22 cellular contexts compared by ENCODE assay signal in the genomic region with DNA sequence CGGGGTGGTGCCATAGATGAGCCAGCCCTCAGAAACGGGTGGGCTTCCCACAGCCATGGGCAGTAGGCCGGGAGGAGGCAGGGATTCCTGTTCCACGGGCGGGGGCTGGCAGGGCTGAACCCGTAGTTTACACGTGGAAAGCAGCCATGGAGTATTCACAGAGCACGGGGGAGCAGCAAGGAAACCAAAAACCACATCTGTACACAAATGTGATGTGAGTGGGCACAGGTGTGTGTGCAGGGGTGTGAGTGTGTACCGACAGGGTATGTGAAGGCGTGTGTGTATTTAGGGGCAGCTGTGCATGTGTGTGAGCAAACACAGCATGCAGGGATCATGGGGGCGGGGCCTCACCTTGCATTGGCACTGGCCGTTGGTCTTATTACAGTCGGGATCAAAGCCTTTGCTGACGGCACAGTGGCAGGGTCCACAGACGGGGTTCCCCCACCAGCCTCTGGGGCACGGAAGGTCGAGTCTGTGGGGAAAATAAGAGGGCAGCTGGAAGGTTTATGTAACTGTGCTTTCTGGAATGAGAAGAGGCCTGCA. TPM values are rescaled to one million over a fixed set of nuclear protein-coding genes. Genes with fewer than 3 reads are reported as not detected.
A peak's percentile ranks its signal among the peaks of the same experiment; 100 is the strongest.
DNase-seq lines count a peak whose midpoint lies in the region; ATAC-seq and TF ChIP-seq lines count a peak whose summit lies in the region.
"Had no signal": no experiment of that assay in that cellular context is flagged by ENCODE, and none has a peak within 500 bp of the region (broad histone marks: within the 10 kb centered on the region; RNA-seq: fewer than 3 reads in every experiment).

No MANE protein-coding gene starts in this region.

- no peak overlapping the region for H4K5ac ChIP-seq in H9 (ENCODE audit: insufficient read length, low read depth, low read length)

- no peaks in the 10 kb centered on the region for H3K27me3 ChIP-seq in CD8-positive, alpha-beta memory T cell (ENCODE audit: insufficient read depth, low read length, poor library complexity, severe bottlenecking)
- H3K27me3 ChIP-seq in H9 (ENCODE audit: insufficient read depth, low read length) (no peaks in the 10 kb centered on the region), Peyer's patch (no peaks in the 10 kb centered on the region)
- H3K27me3 ChIP-seq: BLaER1 treated with 17β-estradiol and CSF1 and Interleukin-3, amounts not matched to agents 10 nM and 100 nM had no signal

- peaks cover 7 to 9% (median 9%) of the 10 kb centered on the region in 3 donors for H3K4me1 Mint-ChIP-seq in CD8-positive, alpha-beta memory T cell
- H3K4me1 Mint-ChIP-seq in H9 (peaks cover 2 to 6% of the 10 kb centered on the region in 2 experiments; a peak in 3 of 4 replicates), T-helper 17 cell (peaks cover 5% of the 10 kb centered on the region), WTC11 (0 out of 2 replicates have a peak, but pooled peaks cover 3% of the 10 kb centered on the region)
- peaks cover 4% of the 10 kb centered on the region for H3K4me1 Mint-ChIP-seq in activated CD4-positive, alpha-beta T cell treated with anti-CD3 and anti-CD28 coated beads for 36 hours

- H3T11ph ChIP-seq in H9 (ENCODE audit: low read length) = no peak overlapping the region

- POLR2A ChIA-PET in CD8-positive, alpha-beta memory T cell (lab: Charles Lee) = no interaction called here
- POLR2A ChIA-PET in activated CD4-positive, alpha-beta T cell treated with anti-CD3 and anti-CD28 coated beads for 36 hours (lab: Charles Lee) = no interaction called here
- POLR2A ChIA-PET in WTC11 (lab: Charles Lee) = no interaction called here

- H4K20me1 ChIP-seq in H9 (ENCODE audit: control insufficient read depth, insufficient read depth, insufficient read length) = no peaks in the 10 kb centered on the region

- no peaks in the 10 kb centered on the region for H3K9me3 Mint-ChIP-seq in CD8-positive, alpha-beta memory T cell
- H3K9me3 Mint-ChIP-seq in H9 (no peaks in the 10 kb centered on the region), WTC11 (no peaks in the 10 kb centered on the region)
- no peaks in the 10 kb centered on the region for H3K9me3 Mint-ChIP-seq in activated CD4-positive, alpha-beta T cell treated with anti-CD3 and anti-CD28 coated beads for 36 hours (ENCODE audit: low read depth)
- H3K9me3 Mint-ChIP-seq: IgD-negative memory B cell had no signal

- no peak overlapping the region for H3K56ac ChIP-seq in H9 (ENCODE audit: insufficient read length, low read depth, low read length)

- ATAC-seq in T-helper 17 cell (peak; percentile 59), mucosa of descending colon (peak; percentile 60), WTC11 (no peak)
- no peak for ATAC-seq in activated CD4-positive, alpha-beta T cell treated with anti-CD3 and anti-CD28 coated beads for 36 hours

- H3K4ac ChIP-seq in H9 (ENCODE audit: low read depth, low read length) = no peak overlapping the region

- TF ChIP-seq POLR2A in Peyer's patch (IDR thresholded peaks at IDR 0.05) = no peak

- no peak overlapping the region for H3K4me3 ChIP-seq in CD8-positive, alpha-beta memory T cell (ENCODE audit: low read length)
- H3K4me3 ChIP-seq in mucosa of descending colon (no peak overlapping the region), Peyer's patch (no peak overlapping the region)
- H3K4me3 ChIP-seq: BLaER1 treated with 17β-estradiol and CSF1 and Interleukin-3, amounts not matched to agents 10 nM and 100 nM; HAP-1 had no signal

- no peak overlapping the region for H4K91ac ChIP-seq in H9 (ENCODE audit: insufficient read length, low read depth, low read length)

- no peak overlapping the region for H3K18ac ChIP-seq in H9 (ENCODE audit: insufficient read length, low read depth, low read length)

- peaks cover 3 to 12% of the 10 kb centered on the region in 2 donors for H3K27me3 Mint-ChIP-seq in CD8-positive, alpha-beta memory T cell
- no peaks in the 10 kb centered on the region for H3K27me3 Mint-ChIP-seq in H9 (ENCODE audit: low read depth)
- H3K27me3 Mint-ChIP-seq in T-helper 17 cell = peaks cover 6% of the 10 kb centered on the region
- no peaks in the 10 kb centered on the region for H3K27me3 Mint-ChIP-seq in activated CD4-positive, alpha-beta T cell treated with anti-CD3 and anti-CD28 coated beads for 36 hours
- H3K27me3 Mint-ChIP-seq in WTC11 (ENCODE audit: low read depth) = no peaks in the 10 kb centered on the region
- H3K27me3 Mint-ChIP-seq: IgD-negative memory B cell had no signal

- H3K27ac ChIP-seq in CD8-positive, alpha-beta memory T cell (ENCODE audit: low read depth, low read length) = no peak overlapping the region
- H3K27ac ChIP-seq in H9 (ENCODE audit: insufficient read length, low read depth, low read length) (no peak overlapping the region), Peyer's patch (no peak overlapping the region)
- H3K27ac ChIP-seq: BLaER1 treated with 17β-estradiol and CSF1 and Interleukin-3, amounts not matched to agents 10 nM and 100 nM had no signal

- H3K4me3 Mint-ChIP-seq in CD8-positive, alpha-beta memory T cell = peak overlapping the region in 4 of 7 donors; percentile 30 to 41 (median 36)
- no peak overlapping the region for H3K4me3 Mint-ChIP-seq in H9
- no peak overlapping the region for H3K4me3 Mint-ChIP-seq in T-helper 17 cell
- H3K4me3 Mint-ChIP-seq in activated CD4-positive, alpha-beta T cell treated with anti-CD3 and anti-CD28 coated beads for 36 hours = no peak overlapping the region
- H3K4me3 Mint-ChIP-seq in WTC11 = no peak overlapping the region
- H3K4me3 Mint-ChIP-seq: IgD-negative memory B cell had no signal

- H3K4me2 ChIP-seq in H9 (ENCODE audit: insufficient read depth, insufficient read length, low read length) = no peak overlapping the region
- H3K4me2 ChIP-seq: BLaER1 treated with 17β-estradiol and CSF1 and Interleukin-3, amounts not matched to agents 10 nM and 100 nM; SK-N-SH had no signal

- CTCF ChIA-PET in CD8-positive, alpha-beta memory T cell (lab: Charles Lee) = interaction anchor here (2.9 kb wide), 1 partner anchor 26 kb away, joined by 11 read pairs; no protein-coding TSS in a partner anchor
- CTCF ChIA-PET in activated CD4-positive, alpha-beta T cell treated with anti-CD3 and anti-CD28 coated beads for 36 hours (lab: Charles Lee) = interaction anchor here (1.1 kb wide), 1 partner anchor 148 kb away, joined by 3 read pairs; no protein-coding TSS in a partner anchor
- CTCF ChIA-PET in WTC11 (lab: Charles Lee) = interaction anchor here (1.0 to 2.6 kb wide), 3 partner anchors 26 to 170 kb away, joined by 4 to 17 read pairs (median 6); no protein-coding TSS in a partner anchor

- H2BK20ac ChIP-seq in H9 (ENCODE audit: low read depth, low read length, poor library complexity, severe bottlenecking) = no peak overlapping the region

- no peak overlapping the region for H4K8ac ChIP-seq in H9 (replicated peaks; ENCODE audit: insufficient read length, low read depth, low read length)

- H3K23ac ChIP-seq in H9 (ENCODE audit: insufficient read length, low read depth, low read length) = no peak overlapping the region

- no peak overlapping the region for H2AFZ ChIP-seq in H9 (ENCODE audit: low read length)

- H3K4me1 ChIP-seq in CD8-positive, alpha-beta memory T cell (ENCODE audit: insufficient read depth, low read length) = peaks cover 7% of the 10 kb centered on the region
- H3K4me1 ChIP-seq in H9 (ENCODE audit: insufficient read depth, low read length) = no peaks in the 10 kb centered on the region
- no peaks in the 10 kb centered on the region for H3K4me1 ChIP-seq in mucosa of descending colon (ENCODE audit: low read depth)
- H3K4me1 ChIP-seq in Peyer's patch = no peaks in the 10 kb centered on the region
- H3K4me1 ChIP-seq: HAP-1 had no signal

- H3K9me3 ChIP-seq in CD8-positive, alpha-beta memory T cell (ENCODE audit: low read length) = no peaks in the 10 kb centered on the region
- no peaks in the 10 kb centered on the region for H3K9me3 ChIP-seq in H9 (ENCODE audit: control insufficient read depth, low read depth, low read length)
- no peaks in the 10 kb centered on the region for H3K9me3 ChIP-seq in T-helper 17 cell (ENCODE audit: control insufficient read depth, low read length, poor library complexity, severe bottlenecking)
- H3K9me3 ChIP-seq in mucosa of descending colon = no peaks in the 10 kb centered on the region
- H3K9me3 ChIP-seq in Peyer's patch = no peaks in the 10 kb centered on the region
- H3K9me3 ChIP-seq: BLaER1 treated with 17β-estradiol and CSF1 and Interleukin-3, amounts not matched to agents 10 nM and 100 nM; HAP-1; SK-N-SH had no signal

- no CpG with 5 or more reads among the region's 17 CpGs for WGBS in H9 (ENCODE audit: extremely low coverage, insufficient read length, low lambda C conversion rate)

- no peaks in the 10 kb centered on the region for H3K79me2 ChIP-seq in H9 (ENCODE audit: insufficient read depth, low read length)

- H3K23me2 ChIP-seq in H9 (ENCODE audit: insufficient read length, low read depth, low read length, poor library complexity, severe bottlenecking) = no peaks in the 10 kb centered on the region

- TF ChIP-seq CTCF in H9 (conservative IDR thresholded peaks at IDR 0.05) (no peak), mucosa of descending colon (IDR thresholded peaks at IDR 0.05) (no peak), WTC11 (IDR thresholded peaks at IDR 0.05) (no peak), Peyer's patch (IDR thresholded peaks at IDR 0.05) (no peak)

- no peaks in the 10 kb centered on the region for H3K36me3 Mint-ChIP-seq in CD8-positive, alpha-beta memory T cell
- H3K36me3 Mint-ChIP-seq in H9 (ENCODE audit: insufficient read depth in 1 of 3, low read depth in 3 of 3) (peaks cover 1 to 22% (median 10%) of the 10 kb centered on the region in 3 experiments; a peak in 4 of 7 replicates), T-helper 17 cell (ENCODE audit: low read depth) (no peaks in the 10 kb centered on the region), WTC11 (no peaks in the 10 kb centered on the region)
- H3K36me3 Mint-ChIP-seq in activated CD4-positive, alpha-beta T cell treated with anti-CD3 and anti-CD28 coated beads for 36 hours (ENCODE audit: low read depth) = no peaks in the 10 kb centered on the region
- H3K36me3 Mint-ChIP-seq: IgD-negative memory B cell had no signal

- intact Hi-C loops in mucosa of descending colon (cut with DNase I, micrococcal nuclease) = no loop called here
- intact Hi-C loops in activated CD4-positive, alpha-beta T cell treated with anti-CD3 and anti-CD28 coated beads for 36 hours (cut with DNase I, micrococcal nuclease) = no loop called here

- no peak overlapping the region for H3K14ac ChIP-seq in H9 (ENCODE audit: insufficient read depth, low read length)

- H2BK15ac ChIP-seq in H9 (ENCODE audit: low read depth, low read length) = no peak overlapping the region

- H2BK5ac ChIP-seq in H9 (ENCODE audit: insufficient read length, low read length) = no peak overlapping the region

- H2AK5ac ChIP-seq in H9 (ENCODE audit: insufficient read length, low read length) = no peak overlapping the region

- DNase-seq in CD8-positive, alpha-beta memory T cell = peak in 1 of 5 donors; percentile 25
- DNase-seq in H9 = no peak
- DNase-seq in T-helper 17 cell = no peak
- DNase-seq in mucosa of descending colon = peak in 1 of 3 donors; percentile 53
- no peak for DNase-seq in CD1c-positive myeloid dendritic cell (ENCODE audit: extremely low spot score)
- no peak for DNase-seq in activated CD4-positive, alpha-beta T cell treated with anti-CD3 and anti-CD28 coated beads for 36 hours
- no peak for DNase-seq in WTC11 (ENCODE audit: low spot score)
- DNase-seq in Peyer's patch = no peak
- DNase-seq: DMS 273 treated with DMSO at 0.1 percent for 48 hours; MM.1S; NCI-H1092; NCI-H146; NCI-H2081; NCI-H2171 treated with DMSO at 0.1 percent for 48 hours; NCI-H446; NCI-H526 treated with DMSO at 0.1 percent for 48 hours; NK-92 treated with Interleukin-12 subunit alpha and Interleukin-12 subunit beta, amount 100 ng/mL, for 24 hours; Right ventricle myocardium superior; SK-N-SH had no signal

- H3K27ac Mint-ChIP-seq in CD8-positive, alpha-beta memory T cell = peak overlapping the region in 2 of 8 donors; percentile 38 to 64
- H3K27ac Mint-ChIP-seq in H9 (peak overlapping the region in 2 of 3 experiments; percentile 13 to 80; a peak in 2 of 7 replicates), T-helper 17 cell (no peak overlapping the region), WTC11 (no peak overlapping the region)
- no peak overlapping the region for H3K27ac Mint-ChIP-seq in activated CD4-positive, alpha-beta T cell treated with anti-CD3 and anti-CD28 coated beads for 36 hours
- H3K27ac Mint-ChIP-seq: IgD-negative memory B cell had no signal

- H3K79me1 ChIP-seq in H9 (ENCODE audit: insufficient read depth, low read depth, low read length, poor library complexity, severe bottlenecking) = no peaks in the 10 kb centered on the region

- H3K9ac ChIP-seq in H9 (ENCODE audit: extremely low read depth, insufficient read length, low read length) = no peak overlapping the region
- H3K9ac ChIP-seq: BLaER1 treated with 17β-estradiol and CSF1 and Interleukin-3, amounts not matched to agents 10 nM and 100 nM; SK-N-SH had no signal

- no peak overlapping the region for H2BK120ac ChIP-seq in H9 (ENCODE audit: low read depth, low read length, poor library complexity, severe bottlenecking)

- H2BK12ac ChIP-seq in H9 (ENCODE audit: insufficient read length, low read depth, low read length) = no peak overlapping the region

- no peaks in the 10 kb centered on the region for H3K36me3 ChIP-seq in CD8-positive, alpha-beta memory T cell (ENCODE audit: insufficient read depth, low read length)
- H3K36me3 ChIP-seq in mucosa of descending colon (ENCODE audit: low read depth) (no peaks in the 10 kb centered on the region), Peyer's patch (no peaks in the 10 kb centered on the region)
- H3K36me3 ChIP-seq: HAP-1 had no signal

RNA-seq across cellular contexts. Expression of a gene that starts 58.3 kb away (rescaled TPM):
- 10 to 100 TPM; 68.9 to 69.5 TPM for total RNA-seq in CD8-positive, alpha-beta memory T cell
- polyA plus RNA-seq in CD8-positive, alpha-beta memory T cell = 13.3 TPM
- 82.5 and 86.3 TPM in 2 replicates for total RNA-seq in H9 (2021)
- total RNA-seq in T-helper 17 cell = 10 to 100 TPM; 47.5 to 54.8 TPM
- 10 to 100 TPM; 40.5 to 41.5 (median 41.2) TPM for total RNA-seq in mucosa of descending colon
- total RNA-seq in activated CD4-positive, alpha-beta T cell treated with anti-CD3 and anti-CD28 coated beads for 36 hours = 10 to 100 TPM; 61.4 to 75.3 TPM
- 62.4 to 103 TPM (median 64.6 TPM) in 3 replicates for total RNA-seq in WTC11 (2021)
- total RNA-seq in Peyer's patch = 100 to 1,000 TPM in 1 of 4 donors, 10 to 100 TPM in 3; 35.2 to 101 (median 83.3) TPM

Comparison
In these comparisons a context has a peak if more than half of its experiments do, and no peak if none do; other contexts are left out.
1. H3K27ac Mint-ChIP-seq: peak in H9 (2 of 3); none in T-helper 17 cell (single experiment), activated CD4-positive, alpha-beta T cell treated with anti-CD3 and anti-CD28 coated beads for 36 hours (single experiment) and WTC11 (single experiment).
2. H3K4me3 Mint-ChIP-seq: peak in CD8-positive, alpha-beta memory T cell (4 of 7); none in H9 (0 of 2), T-helper 17 cell (single experiment), activated CD4-positive, alpha-beta T cell treated with anti-CD3 and anti-CD28 coated beads for 36 hours (single experiment) and WTC11 (single experiment).
3. ATAC-seq: peak in T-helper 17 cell (single experiment) and mucosa of descending colon (single experiment); none in activated CD4-positive, alpha-beta T cell treated with anti-CD3 and anti-CD28 coated beads for 36 hours (single experiment) and WTC11 (single experiment).